Comparison of ENCODE assay signal across 34 cellular contexts in the genomic region with DNA sequence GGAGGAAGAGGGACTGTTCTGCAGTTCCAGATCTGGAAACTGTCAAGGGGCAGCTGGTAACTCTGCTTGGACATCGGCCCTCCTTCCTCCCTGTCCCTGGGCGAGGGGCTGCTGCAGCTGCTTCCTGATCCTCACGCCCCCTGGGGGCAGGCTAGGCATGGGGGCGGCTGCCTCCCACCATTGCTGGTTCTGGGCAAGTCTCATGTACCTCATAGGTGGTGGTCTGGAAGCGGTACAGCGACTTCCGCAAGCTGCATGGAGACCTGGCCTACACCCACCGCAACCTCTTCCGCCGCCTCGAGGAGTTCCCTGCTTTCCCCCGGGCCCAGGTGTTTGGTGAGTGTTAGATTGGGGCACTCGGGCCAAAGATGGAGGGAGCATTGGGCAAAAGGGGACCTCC. TPM values are rescaled to one million over a fixed set of nuclear protein-coding genes. Genes with fewer than 3 reads are reported as not detected.
"Had no signal": no experiment of that assay in that cellular context is flagged by ENCODE, and none has a peak within 500 bp of the region (broad histone marks: within the 10 kb centered on the region; RNA-seq: fewer than 3 reads in every experiment).

No MANE protein-coding gene starts in this region.

- H3K27ac ChIP-seq: ascending aorta, cardiac muscle cell, SJSA1 had no signal

- DNase-seq: activated CD4-positive, alpha-beta T cell treated with anti-CD3 and anti-CD28 coated beads, Interleukin-2, amount 10 ng/mL, durations not matched to agents 24 days and 14 days; activated CD4-positive, alpha-beta T cell treated with anti-CD3 and anti-CD28 coated beads, Interleukin-2, amount 50 U/mL, for 4 hours; activated CD8-positive, alpha-beta T cell treated with anti-CD3 and anti-CD28 coated beads for 36 hours; activated effector memory CD4-positive, alpha-beta T cell treated with anti-CD3 and anti-CD28 coated beads, Interleukin-2, amount 50 U/mL, for 16 hours; activated naive CD4-positive, alpha-beta T cell; activated naive CD4-positive, alpha-beta T cell treated with anti-CD3 and anti-CD28 coated beads, Interleukin-2, amount 50 U/mL, for 16 hours; activated naive CD8-positive, alpha-beta T cell treated with anti-CD3 and anti-CD28 coated beads, Interleukin-2, amount 10 ng/mL, durations not matched to agents 7 days and 5 days; activated T-cell treated with anti-CD3 and anti-CD28 coated beads, Interleukin-2, amount 50 U/mL, for 1 hour; activated T-cell treated with anti-CD3 and anti-CD28 coated beads, Interleukin-2, amount 50 U/mL, for 72 hours; amygdala; Karpas-422; NCI-H1048; NCI-H1105 treated with DMSO at 0.1 percent for 48 hours; NCI-H1436; NCI-H1694; NCI-H1930; NCI-H2081 treated with DMSO at 0.1 percent for 48 hours; NCI-H345; NCI-H524 treated with DMSO at 0.1 percent for 48 hours; NK-92 treated with Interleukin-12 subunit alpha and Interleukin-12 subunit beta, amount 100 ng/mL, for 24 hours; OCI-M1; SHP77 treated with DMSO at 0.1 percent for 48 hours; T-cell; T-helper 2 cell; T-helper 9 cell had no signal

- H3K4me3 ChIP-seq: ascending aorta, cardiac muscle cell, SJSA1 had no signal

- H3K9me3 ChIP-seq: ascending aorta, SJSA1 had no signal

- ATAC-seq: activated CD8-positive, alpha-beta T cell treated with anti-CD3 and anti-CD28 coated beads for 36 hours; activated T-cell treated with anti-CD3 and anti-CD28 coated beads, Interleukin-2, amount 50 U/mL, for 72 hours; activated T-helper 17 cell treated with anti-CD3 and anti-CD28 coated beads, Interleukin-2, amount 50 U/mL, for 72 hours; SK-N-SH treated with all-trans-retinoic acid at 6 μM for 48 hours; T-cell had no signal

- H3K27me3 ChIP-seq: ascending aorta, cardiac muscle cell, SJSA1 had no signal

RNA-seq across cellular contexts. Expression of a gene that starts 26.1 kb away (rescaled TPM):
- total RNA-seq: chondrocyte, MCF 10A, NCI-H460, SJSA1 had no signal

RNA-seq across cellular contexts. Expression of a gene that starts 35.4 kb away (rescaled TPM):
- total RNA-seq: activated CD4-positive, alpha-beta T cell treated with anti-CD3 and anti-CD28 coated beads, Interleukin-2, amount 10 ng/mL, durations not matched to agents 24 days and 14 days; activated CD8-positive, alpha-beta memory T cell treated with anti-CD3 and anti-CD28 coated beads for 36 hours; activated CD8-positive, alpha-beta T cell treated with anti-CD3 and anti-CD28 coated beads for 36 hours; chondrocyte; SJSA1 had no signal
- polyA plus RNA-seq: cardiac muscle cell had no signal
